23 cellular contexts compared by ENCODE assay signal in genomic region chr1:7441442-7441841, GRCh38.
"Had no signal": no experiment of that assay in that cellular context is flagged by ENCODE, and none has a peak within 500 bp of the region (broad histone marks: within the 10 kb centered on the region; RNA-seq: fewer than 3 reads in every experiment).

No MANE protein-coding gene starts in this region.

- H3K36me3 ChIP-seq: esophagus squamous epithelium, sigmoid colon had no signal

- FAIRE-seq: colon, kidney had no signal

- H3K4me1 ChIP-seq: esophagus squamous epithelium, parathyroid adenoma, sigmoid colon had no signal

- H3K4me1 Mint-ChIP-seq: naive B cell; stimulated activated memory B cell treated with anti-CD40 and anti-IgM and Interleukin-4, amounts not matched to agents 10 μg/mL and 1 μg/mL and 100 μg/mL, for 72 hours had no signal

- ATAC-seq: left lobe of liver; mucosa of descending colon; natural killer cell treated with Interleukin-12 subunit alpha and Interleukin-12 subunit beta and Interleukin-15 and Interleukin-18, amount 100 ng/mL, for 72 hours; stimulated activated memory B cell treated with anti-CD40 and anti-IgM and Interleukin-4, amounts not matched to agents 10 μg/mL and 1 μg/mL and 100 μg/mL, for 72 hours; stimulated activated naive CD8-positive, alpha-beta T cell treated with anti-CD3 and anti-CD28 coated beads, Interleukin-15, Interleukin-2, amounts not matched to agents 100 U/mL and 50 U/mL, for 24 hours had no signal

- H3K4me3 ChIP-seq: esophagus squamous epithelium, hepatocyte, mucosa of descending colon, sigmoid colon had no signal

- H3K36me3 Mint-ChIP-seq: mesothelial cell of epicardium; naive B cell; natural killer cell treated with Interleukin-12 subunit alpha and Interleukin-12 subunit beta and Interleukin-15 and Interleukin-18, amount 100 ng/mL, for 72 hours; stimulated activated memory B cell treated with anti-CD40 and anti-IgM and Interleukin-4, amounts not matched to agents 10 μg/mL and 1 μg/mL and 100 μg/mL, for 72 hours had no signal

- H3K9ac ChIP-seq: parathyroid adenoma had no signal

- H3K4me2 ChIP-seq: hepatocyte had no signal

- DNase-seq: effector CD8-positive, alpha-beta T cell; erythroblast; esophagus squamous epithelium; foreskin melanocyte; head of caudate nucleus; kidney; mesenchymal stem cell; mucosa of descending colon; naive B cell; sigmoid colon; stimulated activated CD4-positive, alpha-beta T cell treated with anti-CD3 and anti-CD28 coated beads, Interleukin-4, amount 100 ng/mL, for 4 hours; stimulated activated naive CD8-positive, alpha-beta T cell treated with anti-CD3 and anti-CD28 coated beads, Interleukin-15, Interleukin-2, amounts not matched to agents 100 U/mL and 50 U/mL, for 24 hours; trophoblast cell had no signal

- H3K79me2 ChIP-seq: hepatocyte, parathyroid adenoma had no signal

- H3K9me3 Mint-ChIP-seq: dendritic cell treated with granulocyte-macrophage colony-stimulating factor and Interleukin-4, amounts not matched to agents 40 ng/mL and 50 ng/mL, for 4 days; mesothelial cell of epicardium; naive B cell; natural killer cell treated with Interleukin-12 subunit alpha and Interleukin-12 subunit beta and Interleukin-15 and Interleukin-18, amount 100 ng/mL, for 72 hours; neural crest cell; stimulated activated memory B cell treated with anti-CD40 and anti-IgM and Interleukin-4, amounts not matched to agents 10 μg/mL and 1 μg/mL and 100 μg/mL, for 72 hours had no signal

- H2AFZ ChIP-seq: hepatocyte, parathyroid adenoma had no signal

- H3K9me3 ChIP-seq: esophagus squamous epithelium, mucosa of descending colon, sigmoid colon had no signal

- H3K27me3 ChIP-seq: esophagus squamous epithelium, hepatocyte, sigmoid colon had no signal

- H3K27ac ChIP-seq: hepatocyte, parathyroid adenoma, sigmoid colon had no signal

- H3K4me3 Mint-ChIP-seq: dendritic cell treated with granulocyte-macrophage colony-stimulating factor and Interleukin-4, amounts not matched to agents 40 ng/mL and 50 ng/mL, for 4 days; mesothelial cell of epicardium; naive B cell; natural killer cell treated with Interleukin-12 subunit alpha and Interleukin-12 subunit beta and Interleukin-15 and Interleukin-18, amount 100 ng/mL, for 72 hours; neural crest cell; stimulated activated memory B cell treated with anti-CD40 and anti-IgM and Interleukin-4, amounts not matched to agents 10 μg/mL and 1 μg/mL and 100 μg/mL, for 72 hours had no signal

- H3K27ac Mint-ChIP-seq: dendritic cell treated with granulocyte-macrophage colony-stimulating factor and Interleukin-4, amounts not matched to agents 40 ng/mL and 50 ng/mL, for 4 days; mesothelial cell of epicardium; naive B cell; natural killer cell treated with Interleukin-12 subunit alpha and Interleukin-12 subunit beta and Interleukin-15 and Interleukin-18, amount 100 ng/mL, for 72 hours; progenitor cell of endocrine pancreas; stimulated activated memory B cell treated with anti-CD40 and anti-IgM and Interleukin-4, amounts not matched to agents 10 μg/mL and 1 μg/mL and 100 μg/mL, for 72 hours had no signal

- H3K27me3 Mint-ChIP-seq: dendritic cell treated with granulocyte-macrophage colony-stimulating factor and Interleukin-4, amounts not matched to agents 40 ng/mL and 50 ng/mL, for 4 days; naive B cell; natural killer cell treated with Interleukin-12 subunit alpha and Interleukin-12 subunit beta and Interleukin-15 and Interleukin-18, amount 100 ng/mL, for 72 hours; progenitor cell of endocrine pancreas; stimulated activated memory B cell treated with anti-CD40 and anti-IgM and Interleukin-4, amounts not matched to agents 10 μg/mL and 1 μg/mL and 100 μg/mL, for 72 hours had no signal
